In genomic region chr17:57902117-57902799, GRCh38 we compare ENCODE assay signal across 9 cellular contexts. TPM values are rescaled to one million over a fixed set of nuclear protein-coding genes. Genes with fewer than 3 reads are reported as not detected.
DNase-seq lines count a peak whose midpoint lies in the region; ATAC-seq, FAIRE-seq and TF ChIP-seq lines count a peak whose summit lies in the region.
"Had no signal": no experiment of that assay in that cellular context is flagged by ENCODE, and none has a peak within 500 bp of the region (broad histone marks: within the 10 kb centered on the region; RNA-seq: fewer than 3 reads in every experiment).

No MANE protein-coding gene starts in this region.

- POLR2A ChIA-PET in Caco-2 (lab: Charles Lee), result interaction anchor here (0.7 to 1.6 kb wide), 2 partner anchors 9 to 13 kb away, joined by 3 to 12 read pairs; no protein-coding TSS in a partner anchor

- in situ Hi-C loops in brain microvascular endothelial cell (cut with HindIII; ENCODE audit: low pct_ligation_motif_present, low sequenced_read_pairs), result no loop called here

- TF ChIP-seq CTCF in Caco-2 (IDR thresholded peaks at IDR 0.05; ENCODE audit: insufficient read depth in 1 of 2, low read depth in 1 of 2, low read length in 1 of 2, severe bottlenecking in 1 of 2, unreplicated experiment in 1 of 2) (no peak), gastroesophageal sphincter (IDR thresholded peaks at IDR 0.05) (no peak), BE2C (IDR thresholded peaks at IDR 0.05; ENCODE audit: low read depth, low read length) (no peak), brain microvascular endothelial cell (IDR thresholded peaks at IDR 0.05; ENCODE audit: low read depth, low read length, missing control alignments) (no peak)

- H3K9me3 ChIP-seq in Caco-2 (no peaks in the 10 kb centered on the region), gastroesophageal sphincter (no peaks in the 10 kb centered on the region), BE2C (no peaks in the 10 kb centered on the region)

- H3K9me3 Mint-ChIP-seq in Caco-2 (ENCODE audit: unreplicated experiment), result no peaks in the 10 kb centered on the region
- no peaks in the 10 kb centered on the region for H3K9me3 Mint-ChIP-seq in activated T-cell treated with anti-CD3 and anti-CD28 coated beads, Interleukin-2, amount 50 U/mL, for 24 hours
- H3K9me3 Mint-ChIP-seq: activated naive CD4-positive, alpha-beta T cell treated with anti-CD3 and anti-CD28 coated beads, Interleukin-2, amount 50 U/mL, for 24 hours had no signal

- no peak overlapping the region for H3K4me3 ChIP-seq in Caco-2 (ENCODE audit: low read depth, low read length)
- H3K4me3 ChIP-seq in gastroesophageal sphincter, result no peak overlapping the region
- H3K4me3 ChIP-seq in BE2C (ENCODE audit: low read depth, low read length), result no peak overlapping the region
- no peak overlapping the region for H3K4me3 ChIP-seq in brain microvascular endothelial cell (ENCODE audit: low read depth, low read length)

- H3K27me3 ChIP-seq in Caco-2 (replicated peaks; ENCODE audit: control insufficient read depth, insufficient read depth, low read length) (no peaks in the 10 kb centered on the region), gastroesophageal sphincter (no peaks in the 10 kb centered on the region), BE2C (no peaks in the 10 kb centered on the region), brain microvascular endothelial cell (replicated peaks) (no peaks in the 10 kb centered on the region)

- FAIRE-seq in urothelium cell line (lab: Jason Lieb, UNC), result peak; percentile 20

- intact Hi-C loops in Caco-2 (cut with micrococcal nuclease; ENCODE audit: unreplicated experiment), result loop anchor here (2.0 kb wide), 1 partner anchor 41 kb away; no protein-coding TSS in a partner anchor

- WGBS in gastroesophageal sphincter (ENCODE audit: low coverage in 1 of 2), 2 donors, result 80% methylated on average over 9 to 12 of the region's 13 CpGs

- H3K36me3 Mint-ChIP-seq in Caco-2 (ENCODE audit: insufficient read depth, unreplicated experiment), result peaks cover 16% of the 10 kb centered on the region
- H3K36me3 Mint-ChIP-seq in activated T-cell treated with anti-CD3 and anti-CD28 coated beads, Interleukin-2, amount 50 U/mL, for 24 hours (ENCODE audit: low read depth), result no peaks in the 10 kb centered on the region
- H3K36me3 Mint-ChIP-seq: activated naive CD4-positive, alpha-beta T cell treated with anti-CD3 and anti-CD28 coated beads, Interleukin-2, amount 50 U/mL, for 24 hours had no signal

- peaks cover 78% of the 10 kb centered on the region for H3K4me1 ChIP-seq in Caco-2
- peaks cover 21 to 95% (median 65%) of the 10 kb centered on the region in 3 donors for H3K4me1 ChIP-seq in gastroesophageal sphincter
- H3K4me1 ChIP-seq in BE2C, result no peaks in the 10 kb centered on the region; the same call in 1 of the 2 replicates

- TF ChIP-seq EP300 in gastroesophageal sphincter (IDR thresholded peaks at IDR 0.05), result no peak

- peak overlapping the region; percentile 87 for H3K27ac Mint-ChIP-seq in Caco-2 (ENCODE audit: unreplicated experiment)
- no peak overlapping the region for H3K27ac Mint-ChIP-seq in activated T-cell treated with anti-CD3 and anti-CD28 coated beads, Interleukin-2, amount 50 U/mL, for 24 hours
- H3K27ac Mint-ChIP-seq: activated naive CD4-positive, alpha-beta T cell treated with anti-CD3 and anti-CD28 coated beads, Interleukin-2, amount 50 U/mL, for 24 hours had no signal

- H3K4me1 Mint-ChIP-seq in Caco-2 (ENCODE audit: low read depth, unreplicated experiment), result peaks cover 54% of the 10 kb centered on the region
- peaks cover 10% of the 10 kb centered on the region for H3K4me1 Mint-ChIP-seq in activated T-cell treated with anti-CD3 and anti-CD28 coated beads, Interleukin-2, amount 50 U/mL, for 24 hours (ENCODE audit: low read depth)

- CTCF ChIA-PET in Caco-2 (lab: Charles Lee), result interaction anchor here (1.7 kb wide), 1 partner anchor 52 kb away, joined by 10 read pairs; the partner anchor contains the start of gene CUEDC1

- DNase-seq in Caco-2 (no peak), urothelium cell line (ENCODE audit: low spot score) (no peak), BE2C (no peak), brain microvascular endothelial cell (no peak)
- no peak for DNase-seq in activated T-cell treated with anti-CD3 and anti-CD28 coated beads, Interleukin-2, amount 50 U/mL, for 24 hours

- BruUV-seq in Caco-2 (replicated peaks; lab: Mats Ljungman, UMichigan), result TSS peak; percentile 37

- no peaks in the 10 kb centered on the region for H3K27me3 Mint-ChIP-seq in Caco-2 (ENCODE audit: insufficient read depth, unreplicated experiment)
- H3K27me3 Mint-ChIP-seq in activated T-cell treated with anti-CD3 and anti-CD28 coated beads, Interleukin-2, amount 50 U/mL, for 24 hours, result no peaks in the 10 kb centered on the region
- H3K27me3 Mint-ChIP-seq: activated naive CD4-positive, alpha-beta T cell treated with anti-CD3 and anti-CD28 coated beads, Interleukin-2, amount 50 U/mL, for 24 hours had no signal

- TF ChIP-seq POLR2A in gastroesophageal sphincter (IDR thresholded peaks at IDR 0.05), result no peak

- H3K36me3 ChIP-seq in Caco-2 (ENCODE audit: control insufficient read depth, insufficient read depth, low read length) (no peaks in the 10 kb centered on the region), gastroesophageal sphincter (no peaks in the 10 kb centered on the region), BE2C (no peaks in the 10 kb centered on the region), brain microvascular endothelial cell (replicated peaks) (no peaks in the 10 kb centered on the region)

- H3K4me3 Mint-ChIP-seq in Caco-2 (ENCODE audit: unreplicated experiment), result no peak overlapping the region
- H3K4me3 Mint-ChIP-seq in activated T-cell treated with anti-CD3 and anti-CD28 coated beads, Interleukin-2, amount 50 U/mL, for 24 hours, result no peak overlapping the region
- H3K4me3 Mint-ChIP-seq: activated naive CD4-positive, alpha-beta T cell treated with anti-CD3 and anti-CD28 coated beads, Interleukin-2, amount 50 U/mL, for 24 hours had no signal

- ATAC-seq in GM19452 (IDR thresholded peaks at IDR 0.05; ENCODE audit: unreplicated experiment) (peak; percentile 72), HG03457 (IDR thresholded peaks at IDR 0.05; ENCODE audit: unreplicated experiment) (peak; percentile 54), gastroesophageal sphincter (no peak)

- peak overlapping the region; percentile 72 to 100 (median 89) for H3K27ac ChIP-seq in gastroesophageal sphincter
- H3K27ac ChIP-seq in brain microvascular endothelial cell, result no peak overlapping the region

RNA-seq across cellular contexts. Expression of gene MRPS23, which starts 52.4 kb away (rescaled TPM):
- 72.9 and 75.1 TPM in 2 replicates for total RNA-seq in Caco-2 (2022)
- total RNA-seq in gastroesophageal sphincter, result 10 to 100 TPM; 23.0 to 24.8 (median 24.5) TPM
- 156 TPM for polyA plus RNA-seq in BE2C (2012; ENCODE audit: insufficient read depth, insufficient read length, low read depth)

RNA-seq across cellular contexts. Expression of gene CUEDC1, which starts 53.0 kb away (rescaled TPM):
- 27.5 TPM in 2 replicates for total RNA-seq in Caco-2 (2022)
- total RNA-seq in gastroesophageal sphincter, result 10 to 100 TPM; 35.7 to 60.3 (median 45.6) TPM
- polyA plus RNA-seq in BE2C (2012; ENCODE audit: insufficient read depth, insufficient read length, low read depth), result 19.9 TPM
